16 cellular contexts compared by ENCODE assay signal in the genomic region with DNA sequence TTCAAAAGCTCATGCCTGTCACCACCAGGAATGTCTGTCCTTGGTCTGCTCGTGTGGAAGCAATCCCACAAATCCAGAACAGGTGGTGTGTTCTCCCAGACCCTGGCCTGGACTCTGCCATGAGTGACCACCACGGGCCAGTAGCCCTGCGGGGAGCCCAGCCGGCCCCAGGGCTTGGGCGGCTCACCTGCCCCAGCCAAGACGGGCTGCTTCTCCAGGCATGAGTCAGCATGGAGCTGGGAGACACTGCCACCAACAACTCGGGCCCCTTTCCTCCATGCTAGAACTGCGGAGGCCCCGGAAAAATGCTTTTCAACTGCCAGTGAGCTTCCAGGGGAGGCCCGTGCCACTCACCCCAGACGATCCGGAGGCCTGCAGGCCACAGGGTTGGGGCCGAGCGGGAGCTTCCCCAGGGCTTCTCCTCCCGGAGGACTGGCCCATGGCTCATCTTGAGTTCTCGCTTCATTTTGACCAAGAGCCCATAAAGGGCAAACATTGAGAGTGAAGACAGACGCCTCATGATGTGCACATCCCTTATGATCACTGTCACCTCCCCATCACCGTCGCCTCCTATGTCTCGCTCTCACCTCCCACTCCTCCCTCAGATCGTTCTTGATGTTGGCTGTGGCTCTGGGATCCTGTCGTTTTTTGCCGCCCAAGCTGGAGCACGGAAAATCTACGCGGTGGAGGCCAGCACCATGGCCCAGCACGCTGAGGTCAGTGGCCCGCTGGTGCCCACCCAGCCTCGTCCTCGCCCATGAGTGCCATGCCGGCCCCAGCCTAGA.
"Had no signal": no experiment of that assay in that cellular context is flagged by ENCODE, and none has a peak within 500 bp of the region (broad histone marks: within the 10 kb centered on the region; RNA-seq: fewer than 3 reads in every experiment).

No MANE protein-coding gene starts in this region.

- H3K27ac ChIP-seq: coronary artery, esophagus muscularis mucosa, left ventricle myocardium inferior had no signal

- H3K4me3 Mint-ChIP-seq: natural killer cell; stimulated activated memory B cell treated with anti-CD40 and anti-IgM and Interleukin-4, amounts not matched to agents 10 μg/mL and 1 μg/mL and 100 μg/mL, for 72 hours; T-cell had no signal

- H3K36me3 Mint-ChIP-seq: natural killer cell had no signal

- FAIRE-seq: astrocyte had no signal

- ATAC-seq: mucosa of descending colon; natural killer cell; stimulated activated memory B cell treated with anti-CD40 and anti-IgM and Interleukin-4, amounts not matched to agents 10 μg/mL and 1 μg/mL and 100 μg/mL, for 72 hours; T-cell had no signal

- H3K9me3 ChIP-seq: esophagus muscularis mucosa, left ventricle myocardium inferior, mucosa of descending colon had no signal

- H3K27me3 Mint-ChIP-seq: stimulated activated memory B cell treated with anti-CD40 and anti-IgM and Interleukin-4, amounts not matched to agents 10 μg/mL and 1 μg/mL and 100 μg/mL, for 72 hours; T-cell had no signal

- H3K4me1 ChIP-seq: esophagus muscularis mucosa, left ventricle myocardium inferior had no signal

- DNase-seq: activated CD4-positive, alpha-beta T cell treated with anti-CD3 and anti-CD28 coated beads, Interleukin-2, amount 50 U/mL, for 4 hours; activated CD4-positive, CD25-positive, alpha-beta regulatory T cell treated with anti-CD3 and anti-CD28 coated beads, Interleukin-2, amount 50 U/mL, for 72 hours; activated naive CD4-positive, alpha-beta T cell; activated T-cell treated with anti-CD3 and anti-CD28 coated beads for 4 hours; hippocampal formation; left ventricle myocardium inferior; mucosa of descending colon; natural killer cell; nucleus accumbens; stimulated activated CD4-positive, alpha-beta T cell treated with anti-CD3 and anti-CD28 coated beads, Interleukin-2, amount 100 ng/mL, for 48 hours; T-cell; T-helper 9 cell had no signal

- H3K27ac Mint-ChIP-seq: natural killer cell; stimulated activated memory B cell treated with anti-CD40 and anti-IgM and Interleukin-4, amounts not matched to agents 10 μg/mL and 1 μg/mL and 100 μg/mL, for 72 hours; T-cell had no signal

- H3K4me1 Mint-ChIP-seq: natural killer cell; stimulated activated memory B cell treated with anti-CD40 and anti-IgM and Interleukin-4, amounts not matched to agents 10 μg/mL and 1 μg/mL and 100 μg/mL, for 72 hours; T-cell had no signal

- H3K4me3 ChIP-seq: coronary artery, esophagus muscularis mucosa, left ventricle myocardium inferior, mucosa of descending colon had no signal

- H3K9me3 Mint-ChIP-seq: natural killer cell; stimulated activated memory B cell treated with anti-CD40 and anti-IgM and Interleukin-4, amounts not matched to agents 10 μg/mL and 1 μg/mL and 100 μg/mL, for 72 hours; T-cell had no signal

- H3K27me3 ChIP-seq: esophagus muscularis mucosa had no signal
